29 cellular contexts compared by ENCODE assay signal in the genomic region with DNA sequence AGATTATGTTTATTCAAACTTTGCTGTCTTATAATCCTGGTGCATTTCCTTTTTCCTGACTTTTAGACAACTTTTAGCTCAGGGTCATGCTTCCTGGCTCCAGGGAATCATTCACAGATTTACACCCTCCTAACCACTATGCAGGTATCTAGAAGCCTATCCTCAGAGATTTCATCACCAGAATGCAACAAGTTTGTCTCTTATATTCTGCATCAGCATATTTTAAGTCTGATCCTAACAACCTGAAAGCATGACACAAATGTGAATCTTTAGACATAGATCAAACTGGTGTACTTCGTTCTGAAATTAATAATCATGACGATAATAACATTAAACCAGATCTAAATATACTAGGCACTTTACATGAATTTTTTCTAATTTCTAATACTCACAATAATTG.
"Had no signal": no experiment of that assay in that cellular context is flagged by ENCODE, and none has a peak within 500 bp of the region (broad histone marks: within the 10 kb centered on the region; RNA-seq: fewer than 3 reads in every experiment).

No MANE protein-coding gene starts in this region.

- H3K9me3 ChIP-seq: esophagus muscularis mucosa, gastrocnemius medialis, heart left ventricle had no signal

- H3K4me3 ChIP-seq: esophagus muscularis mucosa, gastrocnemius medialis, heart left ventricle had no signal

- H3K27ac ChIP-seq: brain microvascular endothelial cell, esophagus muscularis mucosa, foreskin keratinocyte, gastrocnemius medialis, heart left ventricle, WERI-Rb-1 had no signal

- FAIRE-seq: astrocyte, bronchial epithelial cell had no signal

- H3K36me3 ChIP-seq: brain microvascular endothelial cell, esophagus muscularis mucosa, gastrocnemius medialis, heart left ventricle, WERI-Rb-1 had no signal

- ATAC-seq: activated CD4-positive, CD25-positive, alpha-beta regulatory T cell treated with anti-CD3 and anti-CD28 coated beads, Interleukin-2, amount 50 U/mL, for 24 hours; activated CD8-positive, alpha-beta T cell treated with anti-CD3 and anti-CD28 coated beads for 36 hours; activated T-cell treated with anti-CD3 and anti-CD28 coated beads, Interleukin-2, amount 50 U/mL, for 4 hours; activated T-helper 17 cell treated with anti-CD3 and anti-CD28 coated beads, Interleukin-2, amount 50 U/mL, for 72 hours; effector memory CD8-positive, alpha-beta T cell; foreskin keratinocyte; gastrocnemius medialis; heart left ventricle had no signal

- DNase-seq: activated B cell treated with CpG ODN at 0.5 μM for 24 hours; activated CD4-positive, alpha-beta T cell treated with anti-CD3 and anti-CD28 coated beads for 48 hours; activated CD4-positive, alpha-beta T cell treated with anti-CD3 and anti-CD28 coated beads, Interleukin-2, amount 50 U/mL, for 1 hour; activated CD4-positive, alpha-beta T cell treated with anti-CD3 and anti-CD28 coated beads, Interleukin-2, amount 50 U/mL, for 48 hours; activated CD8-positive, alpha-beta memory T cell treated with anti-CD3 and anti-CD28 coated beads for 24 hours; activated CD8-positive, alpha-beta T cell treated with anti-CD3 and anti-CD28 coated beads for 36 hours; activated effector memory CD4-positive, alpha-beta T cell treated with Interleukin-2 at 50 U/mL for 16 hours; activated gamma-delta T cell treated with Interleukin-2 at 50 U/mL for 16 hours; activated naive CD4-positive, alpha-beta T cell treated with anti-CD3 and anti-CD28 coated beads, Interleukin-2, amount 50 U/mL, for 16 hours; activated naive CD4-positive, alpha-beta T cell treated with Interleukin-2 at 50 U/mL for 16 hours; activated T-cell treated with anti-CD3 and anti-CD28 coated beads, Interleukin-2, amount 50 U/mL, for 4 hours; amniotic stem cell; anterior cingulate cortex; brain microvascular endothelial cell; cortex of kidney; dermis blood vessel endothelial cell; effector CD4-positive, alpha-beta T cell; effector memory CD8-positive, alpha-beta T cell; foreskin keratinocyte; gastrocnemius medialis; glutamatergic neuron; heart left ventricle; T1000; WERI-Rb-1 had no signal

- H3K27me3 ChIP-seq: brain microvascular endothelial cell, esophagus muscularis mucosa, gastrocnemius medialis, heart left ventricle had no signal

- H3K4me1 ChIP-seq: esophagus muscularis mucosa, foreskin keratinocyte, gastrocnemius medialis, heart left ventricle had no signal
